In genomic region chr5:128271859-128272446, GRCh38 we compare ENCODE assay signal across 13 cellular contexts.
A peak's percentile ranks its signal among the peaks of the same experiment; 100 is the strongest.
DNase-seq lines count a peak whose midpoint lies in the region; ATAC-seq and TF ChIP-seq lines count a peak whose summit lies in the region.
"Had no signal": no experiment of that assay in that cellular context is flagged by ENCODE, and none has a peak within 500 bp of the region (broad histone marks: within the 10 kb centered on the region; RNA-seq: fewer than 3 reads in every experiment).

No MANE protein-coding gene starts in this region.

- no peak overlapping the region for H3K4me3 Mint-ChIP-seq in glutamatergic neuron (ENCODE audit: unreplicated experiment)
- H3K4me3 Mint-ChIP-seq: T-helper 2 cell treated with Interferon-gamma antibody and Interleukin-4, amounts not matched to agents 5 μg/mL and 100 μg/mL, for 36 hours had no signal

- H4K20me1 ChIP-seq in PC-9 (ENCODE audit: insufficient read depth) = no peaks in the 10 kb centered on the region

- ATAC-seq in upper lobe of right lung (no peak), upper lobe of left lung (ENCODE audit: low FRiP score in 2 of 2) (no peak)
- ATAC-seq: HepG2 had no signal

- TF ChIP-seq POLR2A in erythroblast (IDR thresholded peaks at IDR 0.05; ENCODE audit: low read length) (no peak), upper lobe of left lung (IDR thresholded peaks at IDR 0.05) (no peak)

- peak overlapping the region; percentile 15; the same call in 1 of the 2 replicates for H3K4me2 ChIP-seq in PC-9

- no peaks in the 10 kb centered on the region for H3K9me3 Mint-ChIP-seq in glutamatergic neuron (ENCODE audit: unreplicated experiment)
- H3K9me3 Mint-ChIP-seq: T-helper 2 cell treated with Interferon-gamma antibody and Interleukin-4, amounts not matched to agents 5 μg/mL and 100 μg/mL, for 36 hours had no signal

- no peak for TF ChIP-seq EP300 in upper lobe of left lung (IDR thresholded peaks at IDR 0.05)

- no peaks in the 10 kb centered on the region for H3K27me3 ChIP-seq in PC-9 (ENCODE audit: insufficient read depth, low read depth)
- no peaks in the 10 kb centered on the region for H3K27me3 ChIP-seq in upper lobe of right lung
- no peaks in the 10 kb centered on the region for H3K27me3 ChIP-seq in upper lobe of left lung

- peak; percentile 18 for DNase-seq in GM12865 (ENCODE audit: low read depth)
- DNase-seq in PC-9 = peak; percentile 21 to 79
- DNase-seq in erythroblast (lab: John Stamatoyannopoulos, UW) = peak; percentile 61 to 72
- no peak for DNase-seq in upper lobe of right lung
- no peak for DNase-seq in NCI-H2227 treated with DMSO at 0.1 percent for 48 hours (lab: John Stamatoyannopoulos, UW)
- no peak for DNase-seq in upper lobe of left lung
- DNase-seq in glutamatergic neuron = no peak
- DNase-seq: activated CD8-positive, alpha-beta memory T cell treated with anti-CD3 and anti-CD28 coated beads, Interleukin-2, amount 50 U/mL, for 48 hours; DMS79 treated with DMSO at 0.1 percent for 48 hours; NCI-H510A treated with DMSO at 0.1 percent for 48 hours had no signal

- no peaks in the 10 kb centered on the region for H3F3A ChIP-seq in PC-9 (ENCODE audit: insufficient read depth, low read depth)

- H3K27me3 Mint-ChIP-seq in glutamatergic neuron (ENCODE audit: unreplicated experiment) = peaks cover 1% of the 10 kb centered on the region

- no peaks in the 10 kb centered on the region for H3K9me2 ChIP-seq in PC-9 (ENCODE audit: insufficient read depth)

- no TSS peak for BruUV-seq in PC-9 (replicated peaks; lab: Mats Ljungman, UMichigan)

- TF ChIP-seq CTCF in GM12865 (IDR thresholded peaks at IDR 0.05; ENCODE audit: insufficient read depth, low read depth, low read length, missing control alignments) (no peak), PC-9 (conservative IDR thresholded peaks at IDR 0.05) (no peak), upper lobe of right lung (IDR thresholded peaks at IDR 0.05) (no peak), upper lobe of left lung (IDR thresholded peaks at IDR 0.05) (no peak), glutamatergic neuron (IDR thresholded peaks at IDR 0.05; ENCODE audit: partially characterized antibody, unreplicated experiment) (no peak)

- no peak overlapping the region for H2AFZ ChIP-seq in PC-9

- no peaks in the 10 kb centered on the region for H3K79me2 ChIP-seq in PC-9 (ENCODE audit: low read depth)

- H3K36me3 ChIP-seq in PC-9 (ENCODE audit: low read depth) (no peaks in the 10 kb centered on the region), mesodermal cell (ENCODE audit: control insufficient read depth, insufficient read depth, low read length) (peaks cover 73% of the 10 kb centered on the region), upper lobe of right lung (no peaks in the 10 kb centered on the region), upper lobe of left lung (no peaks in the 10 kb centered on the region)

- H3K4me1 ChIP-seq in PC-9 (replicated peaks; ENCODE audit: insufficient read depth) = peaks cover 15% of the 10 kb centered on the region; the same call in 1 of the 2 replicates
- H3K4me1 ChIP-seq in mesodermal cell (ENCODE audit: control insufficient read depth, insufficient read depth, low read length, poor library complexity, severe bottlenecking) = peaks cover 5% of the 10 kb centered on the region
- H3K4me1 ChIP-seq in upper lobe of right lung = no peaks in the 10 kb centered on the region
- no peaks in the 10 kb centered on the region for H3K4me1 ChIP-seq in upper lobe of left lung

- H3K27ac ChIP-seq in PC-9 (no peak overlapping the region), mesodermal cell (ENCODE audit: low read depth, low read length, severe bottlenecking) (peak overlapping the region; percentile 90), upper lobe of right lung (no peak overlapping the region), upper lobe of left lung (no peak overlapping the region)

- POLR2A ChIA-PET in PC-9 (lab: Charles Lee; ENCODE audit: unreplicated experiment) = no interaction called here

- no peaks in the 10 kb centered on the region for H3K36me3 Mint-ChIP-seq in glutamatergic neuron (ENCODE audit: unreplicated experiment)

- H3K4me3 ChIP-seq in GM12865 (ENCODE audit: low read depth, low read length) (no peak overlapping the region), PC-9 (no peak overlapping the region), mesodermal cell (ENCODE audit: extremely low read depth, insufficient read depth, low read length, poor library complexity, severe bottlenecking) (no peak overlapping the region), upper lobe of right lung (no peak overlapping the region), upper lobe of left lung (no peak overlapping the region)

- H3K27ac Mint-ChIP-seq in glutamatergic neuron (ENCODE audit: unreplicated experiment) = no peak overlapping the region
- H3K27ac Mint-ChIP-seq: T-helper 2 cell treated with Interferon-gamma antibody and Interleukin-4, amounts not matched to agents 5 μg/mL and 100 μg/mL, for 36 hours had no signal

- H3K9me3 ChIP-seq in PC-9 (ENCODE audit: insufficient read depth, low read depth) = no peaks in the 10 kb centered on the region
- no peaks in the 10 kb centered on the region for H3K9me3 ChIP-seq in mesodermal cell (ENCODE audit: control insufficient read depth, low read length)
- H3K9me3 ChIP-seq in upper lobe of right lung = no peaks in the 10 kb centered on the region
- no peaks in the 10 kb centered on the region for H3K9me3 ChIP-seq in upper lobe of left lung

- intact Hi-C loops in PC-9 (cut with micrococcal nuclease; ENCODE audit: unreplicated experiment) = no loop called here
- intact Hi-C loops in upper lobe of right lung (cut with DNase I) = no loop called here

- WGBS in mesodermal cell (ENCODE audit: insufficient coverage in 2 of 2), 2 experiments = 88 to 100% methylated on average over 1 to 2 of the region's 6 CpGs
- 78 to 83% methylated on average over 6 of the region's 6 CpGs for WGBS in upper lobe of left lung, 2 donors

- no peaks in the 10 kb centered on the region for H3K4me1 Mint-ChIP-seq in glutamatergic neuron (ENCODE audit: low read depth, unreplicated experiment)

- CTCF ChIA-PET in PC-9 (lab: Charles Lee) = no interaction called here

Comparison
In these comparisons a context has a peak if more than half of its experiments do, and no peak if none do; other contexts are left out.
1. DNase-seq: peak in GM12865 (single experiment), PC-9 (2 of 2) and erythroblast (2 of 2); none in upper lobe of right lung (single experiment), NCI-H2227 treated with DMSO at 0.1 percent for 48 hours (single experiment), upper lobe of left lung (0 of 2) and glutamatergic neuron (single experiment).